14 cellular contexts compared by ENCODE assay signal in genomic region chr12:8624750-8625149, GRCh38. TPM values are rescaled to one million over a fixed set of nuclear protein-coding genes. Genes with fewer than 3 reads are reported as not detected.
A peak's percentile ranks its signal among the peaks of the same experiment; 100 is the strongest.
DNase-seq lines count a peak whose midpoint lies in the region; ATAC-seq and TF ChIP-seq lines count a peak whose summit lies in the region.
"Not testable (repeated sequence)": the region's sequence is repeated elsewhere in the genome, so short reads cannot be mapped to it uniquely, and the experiment has no call there.
"Had no signal": no experiment of that assay in that cellular context is flagged by ENCODE, and none has a peak within 500 bp of the region (broad histone marks: within the 10 kb centered on the region; RNA-seq: fewer than 3 reads in every experiment).

No MANE protein-coding gene starts in this region.

- not testable (repeated sequence) for H3K27me3 ChIP-seq in foreskin keratinocyte

- peak; percentile 64 for ATAC-seq in foreskin keratinocyte

- not testable (repeated sequence) for H3K4me1 ChIP-seq in foreskin keratinocyte

- TF ChIP-seq CTCF in foreskin keratinocyte (conservative IDR thresholded peaks at IDR 0.05) = not testable (repeated sequence)

- DNase-seq in foreskin keratinocyte = not testable (repeated sequence)

- H3K27ac ChIP-seq in foreskin keratinocyte = not testable (repeated sequence)

RNA-seq across cellular contexts. Expression of gene AICDA, which starts 12.1 kb away (rescaled TPM):
- total RNA-seq in foreskin keratinocyte = not detected in 2 replicates
- 0.02 TPM in 1 of 2 replicates, not detected in the other for polyA plus RNA-seq in foreskin keratinocyte
- total RNA-seq: A172; A673; Caco-2; Calu3; CD4-positive, alpha-beta memory T cell; CD4-positive, alpha-beta T cell; CD4-positive, CD25-positive, alpha-beta regulatory T cell; CD8-positive, alpha-beta T cell; Daoy had no signal
- polyA plus RNA-seq: AG04450; BJ; CD4-positive, alpha-beta memory T cell; CD4-positive, CD25-positive, alpha-beta regulatory T cell; CD8-positive, alpha-beta memory T cell had no signal

RNA-seq across cellular contexts. Expression of gene MFAP5, which starts 37.9 kb away (rescaled TPM):
- total RNA-seq in foreskin keratinocyte = 158 and 191 TPM in 2 replicates
- 233 and 246 TPM in 2 replicates for polyA plus RNA-seq in foreskin keratinocyte
- total RNA-seq: Calu3; CD4-positive, alpha-beta memory T cell; CD4-positive, alpha-beta T cell; CD4-positive, CD25-positive, alpha-beta regulatory T cell; CD8-positive, alpha-beta memory T cell; CD8-positive, alpha-beta T cell had no signal
- polyA plus RNA-seq: CD14-positive monocyte; CD4-positive, alpha-beta memory T cell; CD4-positive, CD25-positive, alpha-beta regulatory T cell; CD8-positive, alpha-beta memory T cell had no signal
